11 cellular contexts compared by ENCODE assay signal in genomic region chr2:173359231-173359630, GRCh38. TPM values are rescaled to one million over a fixed set of nuclear protein-coding genes. Genes with fewer than 3 reads are reported as not detected.
DNase-seq lines count a peak whose midpoint lies in the region; ATAC-seq, FAIRE-seq and TF ChIP-seq lines count a peak whose summit lies in the region.
"Had no signal": no experiment of that assay in that cellular context is flagged by ENCODE, and none has a peak within 500 bp of the region (broad histone marks: within the 10 kb centered on the region; RNA-seq: fewer than 3 reads in every experiment).

No MANE protein-coding gene starts in this region.

- no peaks in the 10 kb centered on the region for H3K9me3 ChIP-seq in K562 (replicated peaks; ENCODE audit: control insufficient read depth, insufficient read depth, low read depth, low read length)
- H3K9me3 ChIP-seq: heart left ventricle, stomach had no signal

- WGBS in K562 (ENCODE audit: insufficient coverage, low coverage, missing lambda C conversion rate): 77% methylated on average over 8 of the region's 8 CpGs

- peaks cover 67% of the 10 kb centered on the region for H3K79me2 ChIP-seq in K562 (ENCODE audit: control insufficient read depth, insufficient read depth, low read length)

- peak; percentile 65 for DNase-seq in GM10248 (ENCODE audit: extremely low spot score)
- peak; percentile 94 for DNase-seq in MV-4-11 (lab: John Stamatoyannopoulos, UW)
- DNase-seq in K562 (ENCODE audit: extremely low read depth in 1 of 4, low spot score in 3 of 4): no peak
- DNase-seq in NCI-H2196 treated with DMSO at 0.1 percent for 48 hours (lab: John Stamatoyannopoulos, UW; ENCODE audit: unreplicated experiment): no peak
- no peak for DNase-seq in stimulated activated CD4-positive, alpha-beta T cell treated with anti-CD3 and anti-CD28 coated beads, Interleukin-1b, Interleukin-23, amount 100 ng/mL, for 48 hours
- DNase-seq: DMS 273 treated with DMSO at 0.1 percent for 48 hours, heart left ventricle, stomach had no signal

- H3K4me3 ChIP-seq in K562: no peak overlapping the region
- H3K4me3 ChIP-seq: heart left ventricle, stomach had no signal

- peak overlapping the region; percentile 9; the same call in 1 of the 3 replicates for H3K27ac ChIP-seq in K562 (ENCODE audit: extremely low read depth, low read depth, low read length)
- H3K27ac ChIP-seq: heart left ventricle, stomach had no signal

- H4K20me1 ChIP-seq in K562 (replicated peaks; ENCODE audit: control insufficient read depth, insufficient read depth, low read length): peaks cover 17% of the 10 kb centered on the region; the same call in 1 of the 2 replicates

- no peaks in the 10 kb centered on the region for H3K27me3 ChIP-seq in K562 (ENCODE audit: control insufficient read depth in 2 of 2, insufficient read depth in 2 of 2, low read length in 2 of 2)

- in situ Hi-C loops in K562 (cut with MboI): no loop called here

- CTCF ChIA-PET in GM10248 (lab: Yijun Ruan, JAX): interaction anchor here (1.2 to 1.7 kb wide), 2 partner anchors 10 to 42 kb away, joined by 3 to 4 read pairs; no protein-coding TSS in a partner anchor
- CTCF ChIA-PET in K562 (lab: Yijun Ruan, JAX; ENCODE audit: low intra/inter-chr PET ratio): no interaction called here

- no peak for TF ChIP-seq POLR2A in K562 (conservative IDR thresholded peaks at IDR 0.05)

- intact Hi-C loops in K562 (cut with micrococcal nuclease): loop anchor here (10.0 kb wide), 1 partner anchor 144 kb away; no protein-coding TSS in a partner anchor

- no peak overlapping the region for H3K9ac ChIP-seq in K562 (ENCODE audit: insufficient read depth in 1 of 2, low read depth in 2 of 2, low read length in 2 of 2)

- peaks cover 75% of the 10 kb centered on the region for H3K36me3 ChIP-seq in K562 (ENCODE audit: control insufficient read depth, insufficient read depth, low read length)
- H3K36me3 ChIP-seq: heart left ventricle, stomach had no signal

- ATAC-seq in GM21786 (IDR thresholded peaks at IDR 0.05; ENCODE audit: unreplicated experiment): peak; percentile 51
- ATAC-seq in K562: no peak
- ATAC-seq in HG03039 (IDR thresholded peaks at IDR 0.05; ENCODE audit: unreplicated experiment): no peak
- no peak for ATAC-seq in HG02759 (IDR thresholded peaks at IDR 0.05; ENCODE audit: unreplicated experiment)
- ATAC-seq: heart left ventricle had no signal

- TF ChIP-seq CTCF in GM10248 (IDR thresholded peaks at IDR 0.05; ENCODE audit: control extremely low read depth, extremely low read depth, low read depth, missing control alignments) (no peak), K562 (IDR thresholded peaks at IDR 0.05 in 2 of 3, conservative IDR thresholded peaks at IDR 0.05 in 1 of 3; ENCODE audit: insufficient read depth in 2 of 3, low read depth in 1 of 3, low read length in 3 of 3) (no peak)

- POLR2A ChIA-PET in GM10248 (lab: Yijun Ruan, JAX) (no interaction called here), K562 (lab: Yijun Ruan, JAX) (no interaction called here)

- no TSS peak for BruUV-seq in K562 (replicated peaks; lab: Mats Ljungman, UMichigan)

- TF ChIP-seq EP300 in K562 (IDR thresholded peaks at IDR 0.05; ENCODE audit: low read length): no peak

- no peak overlapping the region for H3K4me2 ChIP-seq in K562 (ENCODE audit: insufficient read depth, low read length)

- no peak for FAIRE-seq in K562 (lab: Jason Lieb, UNC)

- TF ChIP-seq RAD21 in K562 (CRISPR knock-in tag; conservative IDR thresholded peaks at IDR 0.05 in 1 of 2, IDR thresholded peaks at IDR 0.05 in 1 of 2): no peak

- peaks cover 10 to 22% of the 10 kb centered on the region in 2 experiments; a peak in 4 of 5 replicates for H3K4me1 ChIP-seq in K562 (replicated peaks in 1 of 2; ENCODE audit: control insufficient read depth in 2 of 2, insufficient read depth in 2 of 2, low read length in 2 of 2)

- peaks cover 3% of the 10 kb centered on the region for H3K9me1 ChIP-seq in K562 (ENCODE audit: control insufficient read depth, insufficient read depth, low read length)

- H2AFZ ChIP-seq in K562 (ENCODE audit: low read depth, low read length): no peak overlapping the region

TF ChIP-seq in K562, 482 proteins besides CTCF, POLR2A, EP300 and RAD21 (continues in another document):
- TF ChIP-seq PRPF4 (IDR thresholded peaks at IDR 0.05; ENCODE audit: insufficient read depth, low read depth, low read length, poor library complexity, severe bottlenecking) (no peak), ZNF696 (CRISPR knock-in tag; conservative IDR thresholded peaks at IDR 0.05) (no peak), ZHX1 (conservative IDR thresholded peaks at IDR 0.05; ENCODE audit: low read length) (no peak), ZNF184 (CRISPR knock-in tag; IDR thresholded peaks at IDR 0.05) (no peak), ZNF134 (CRISPR knock-in tag; conservative IDR thresholded peaks at IDR 0.05) (no peak), FOSL1 (tag; conservative IDR thresholded peaks at IDR 0.05) (peak; percentile 47; the same call in 1 of the 2 replicates), JUND (IDR thresholded peaks at IDR 0.05; ENCODE audit: borderline replicate concordance, low read depth, low read length) (peak; percentile 47; the same call in 1 of the 2 replicates), JUND (tag; IDR thresholded peaks at IDR 0.05; ENCODE audit: borderline replicate concordance, low read depth, low read length) (no peak), IRF9 (tag; IDR thresholded peaks at IDR 0.05) (no peak), HBP1 (CRISPR knock-in tag; IDR thresholded peaks at IDR 0.05) (no peak), USF2 (CRISPR knock-in tag; IDR thresholded peaks at IDR 0.05) (no peak), CTBP1 (IDR thresholded peaks at IDR 0.05; ENCODE audit: borderline replicate concordance) (no peak)

RNA-seq across cellular contexts. Expression of gene CDCA7, which starts 4.6 kb away (rescaled TPM):
- total RNA-seq in K562 (2011; cell fraction: chromatin; rRNA removed; ENCODE audit: low replicate concordance): 62.9 and 117 TPM in 2 replicates
- total RNA-seq in K562 (2011; cell fraction: nucleolus; rRNA removed): 32.5 and 35.9 TPM in 2 replicates
- 55.9 and 67.6 TPM in 2 replicates for total RNA-seq in K562 (2011; cell fraction: nucleoplasm; rRNA removed)
- 43.8 and 57.6 TPM in 2 replicates for total RNA-seq in K562 (2014; rRNA removed)
- total RNA-seq in K562 (2014; rRNA removed; fragmentation: Illumina TruSeq; extraction: Trizol): 51.0 and 51.8 TPM in 2 replicates
- 45.8 and 48.0 TPM in 2 replicates for total RNA-seq in K562 (2015; rRNA removed; fragmentation: Illumina TruSeq; extraction: Trizol)
- 65.8 and 66.8 TPM in 2 replicates for total RNA-seq in K562 (2021)
- polyA plus RNA-seq in K562 (2011; rRNA removed): 121 and 122 TPM in 2 replicates
- polyA plus RNA-seq in K562 (2011; cell fraction: cytosol; rRNA removed): 47.5 and 73.0 TPM in 2 replicates
- polyA plus RNA-seq in K562 (2011; cell fraction: nucleus; rRNA removed): 257 and 276 TPM in 2 replicates
- 30.0 and 43.1 TPM in 2 replicates for polyA plus RNA-seq in K562 (2012)
- 69.3 and 80.4 TPM in 2 replicates for polyA plus RNA-seq in K562 (2014; fragmentation: Illumina TruSeq; extraction: Trizol)
- 10 to 100 TPM; 28.5 to 41.4 TPM for polyA plus RNA-seq in K562 (2014; fragmentation: Nextera tagmentation; extraction: Ambion mirVana)
- 87.4 and 88.8 TPM in 2 replicates for polyA plus RNA-seq in K562 (2014; rRNA removed)
- 54.5 and 61.8 TPM in 2 replicates for polyA minus RNA-seq in K562 (2011; rRNA and poly(A)+ RNA removed)
- polyA minus RNA-seq in K562 (2011; cell fraction: cytosol; rRNA and poly(A)+ RNA removed): 41.7 and 43.2 TPM in 2 replicates
- 32.2 and 47.1 TPM in 2 replicates for polyA minus RNA-seq in K562 (2011; cell fraction: nucleus; rRNA and poly(A)+ RNA removed)

Comparison
In these comparisons a context has a peak if more than half of its experiments do, and no peak if none do; other contexts are left out.
1. DNase-seq: peak in GM10248 (single experiment) and MV-4-11 (single experiment); none in K562 (0 of 4), NCI-H2196 treated with DMSO at 0.1 percent for 48 hours (single experiment) and stimulated activated CD4-positive, alpha-beta T cell treated with anti-CD3 and anti-CD28 coated beads, Interleukin-1b, Interleukin-23, amount 100 ng/mL, for 48 hours (single experiment).